ENCODE assay signal across 29 cellular contexts in the genomic region with DNA sequence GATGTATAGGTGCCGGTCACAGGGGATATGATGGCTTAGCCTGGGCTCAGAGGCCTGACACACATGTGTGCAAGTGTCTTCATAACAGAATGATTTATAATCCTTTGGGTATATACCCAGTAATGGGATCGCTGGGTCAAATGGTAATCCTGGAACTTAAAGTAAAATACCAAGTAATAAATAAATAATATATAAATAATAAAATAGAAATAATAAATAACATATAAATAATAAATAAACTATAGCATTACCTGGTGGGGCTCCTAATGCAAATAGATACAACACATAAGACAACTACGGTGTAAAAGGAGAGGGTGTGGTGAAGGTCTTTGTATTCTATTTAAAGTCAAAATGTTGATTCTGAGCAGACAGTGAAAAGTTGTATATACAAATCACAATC.
"Had no signal": no experiment of that assay in that cellular context is flagged by ENCODE, and none has a peak within 500 bp of the region (broad histone marks: within the 10 kb centered on the region; RNA-seq: fewer than 3 reads in every experiment).

No MANE protein-coding gene starts in this region.

- H3K4me1 ChIP-seq: ascending aorta had no signal

- H3K4me3 ChIP-seq: ascending aorta, cardiac muscle cell had no signal

- H3K9me3 ChIP-seq: ascending aorta had no signal

- DNase-seq: activated B cell treated with CpG ODN at 0.5 μM for 24 hours; activated CD4-positive, alpha-beta memory T cell treated with anti-CD3 and anti-CD28 coated beads for 36 hours; activated CD4-positive, alpha-beta T cell treated with anti-CD3 and anti-CD28 coated beads for 4 hours; activated CD4-positive, alpha-beta T cell treated with anti-CD3 and anti-CD28 coated beads, Interleukin-2, amount 10 ng/mL, durations not matched to agents 24 days and 14 days; activated CD4-positive, alpha-beta T cell treated with anti-CD3 and anti-CD28 coated beads, Interleukin-2, amount 50 U/mL, for 1 hour; activated CD4-positive, alpha-beta T cell treated with anti-CD3 and anti-CD28 coated beads, Interleukin-2, amount 50 U/mL, for 4 hours; activated CD4-positive, CD25-positive, alpha-beta regulatory T cell treated with anti-CD3 and anti-CD28 coated beads, Interleukin-2, amount 50 U/mL, for 72 hours; activated CD8-positive, alpha-beta memory T cell treated with anti-CD3 and anti-CD28 coated beads, Interleukin-2, amount 50 U/mL, for 4 hours; activated CD8-positive, alpha-beta T cell treated with anti-CD3 and anti-CD28 coated beads for 36 hours; activated effector memory CD4-positive, alpha-beta T cell treated with Interleukin-2 at 50 U/mL for 16 hours; activated gamma-delta T cell; activated naive CD4-positive, alpha-beta T cell treated with anti-CD3 and anti-CD28 coated beads, Interleukin-2, amount 10 ng/mL, durations not matched to agents 7 days and 5 days; activated naive CD4-positive, alpha-beta T cell treated with Interleukin-2 at 50 U/mL for 16 hours; activated naive CD8-positive, alpha-beta T cell treated with anti-CD3 and anti-CD28 coated beads, Interleukin-2, amount 10 ng/mL, durations not matched to agents 7 days and 5 days; activated naive CD8-positive, alpha-beta T cell treated with anti-CD3 and anti-CD28 coated beads, Interleukin-2, amount 50 U/mL, for 24 hours; activated T-cell treated with anti-CD3 and anti-CD28 coated beads for 4 hours; activated T-cell treated with anti-CD3 and anti-CD28 coated beads, Interleukin-2, amount 50 U/mL, for 1 hour; activated T-cell treated with anti-CD3 and anti-CD28 coated beads, Interleukin-2, amount 50 U/mL, for 48 hours; amygdala; anterior cingulate cortex; caudate nucleus; cerebellar nuclear complex; SW 1271; T-helper 1 cell; T-helper 2 cell; T-helper 9 cell; WERI-Rb-1 had no signal

- H3K27me3 ChIP-seq: ascending aorta, cardiac muscle cell had no signal

- ATAC-seq: activated CD8-positive, alpha-beta T cell treated with anti-CD3 and anti-CD28 coated beads for 36 hours; activated naive CD8-positive, alpha-beta T cell treated with anti-CD3 and anti-CD28 coated beads, Interleukin-2, amount 50 U/mL, for 24 hours had no signal

- H3K27ac ChIP-seq: ascending aorta, cardiac muscle cell, WERI-Rb-1 had no signal
